In genomic region chr3:126300761-126301481, GRCh38 we compare ENCODE assay signal across 10 cellular contexts. TPM values are rescaled to one million over a fixed set of nuclear protein-coding genes. Genes with fewer than 3 reads are reported as not detected.
A peak's percentile ranks its signal among the peaks of the same experiment; 100 is the strongest.
DNase-seq lines count a peak whose midpoint lies in the region; ATAC-seq and TF ChIP-seq lines count a peak whose summit lies in the region.
"Had no signal": no experiment of that assay in that cellular context is flagged by ENCODE, and none has a peak within 500 bp of the region (broad histone marks: within the 10 kb centered on the region; RNA-seq: fewer than 3 reads in every experiment).

No MANE protein-coding gene starts in this region.

- TF ChIP-seq POLR2A in gastroesophageal sphincter (IDR thresholded peaks at IDR 0.05) = no peak

- ATAC-seq in gastroesophageal sphincter = peak; percentile 87
- ATAC-seq in HG03469 (IDR thresholded peaks at IDR 0.05; ENCODE audit: unreplicated experiment) = no peak

- no peaks in the 10 kb centered on the region for H3K9me2 ChIP-seq in hepatocyte (replicated peaks; ENCODE audit: insufficient read depth)
- no peaks in the 10 kb centered on the region for H3K9me2 ChIP-seq in GM23248 (ENCODE audit: insufficient read depth)

- H3K4me3 Mint-ChIP-seq in activated CD4-positive, alpha-beta T cell treated with anti-CD3 and anti-CD28 coated beads, Interleukin-2, amount 10 ng/mL, durations not matched to agents 24 days and 14 days = no peak overlapping the region

- peaks cover 3% of the 10 kb centered on the region for H3K9me3 Mint-ChIP-seq in activated CD4-positive, alpha-beta T cell treated with anti-CD3 and anti-CD28 coated beads, Interleukin-2, amount 10 ng/mL, durations not matched to agents 24 days and 14 days

- peaks cover 0 to 20% (median 0%) of the 10 kb centered on the region in 3 donors for H3K4me1 ChIP-seq in gastroesophageal sphincter
- no peaks in the 10 kb centered on the region for H3K4me1 ChIP-seq in hepatocyte (ENCODE audit: insufficient read depth)
- H3K4me1 ChIP-seq in GM23248 (ENCODE audit: insufficient read depth) = peaks cover 12% of the 10 kb centered on the region

- H3K27ac Mint-ChIP-seq in activated CD4-positive, alpha-beta T cell treated with anti-CD3 and anti-CD28 coated beads, Interleukin-2, amount 10 ng/mL, durations not matched to agents 24 days and 14 days = no peak overlapping the region

- no peaks in the 10 kb centered on the region for H3K4me1 Mint-ChIP-seq in activated CD4-positive, alpha-beta T cell treated with anti-CD3 and anti-CD28 coated beads, Interleukin-2, amount 10 ng/mL, durations not matched to agents 24 days and 14 days

- TF ChIP-seq EP300 in gastroesophageal sphincter (IDR thresholded peaks at IDR 0.05) = no peak

- in situ Hi-C loops in GM23248 (cut with MboI) = no loop called here

- H2AFZ ChIP-seq in hepatocyte = no peak overlapping the region
- H2AFZ ChIP-seq in GM23248 = no peak overlapping the region

- 62 to 72% methylated on average over 4 to 11 of the region's 15 CpGs for WGBS in gastroesophageal sphincter (ENCODE audit: low coverage in 1 of 2), 2 donors
- WGBS in hepatocyte (ENCODE audit: low lambda C conversion rate, missing lambda C conversion rate) = 83% methylated on average over 15 of the region's 15 CpGs
- 61 to 66% methylated on average over 15 of the region's 15 CpGs for WGBS in GM23248 (ENCODE audit: low coverage in 1 of 2, low lambda C conversion rate in 2 of 2, missing lambda C conversion rate in 2 of 2), 2 experiments

- H3K9me3 ChIP-seq in gastroesophageal sphincter (peaks cover 0 to 4% (median 0%) of the 10 kb centered on the region in 3 donors), hepatocyte (ENCODE audit: low read depth) (no peaks in the 10 kb centered on the region), GM23248 (ENCODE audit: low read depth) (no peaks in the 10 kb centered on the region)

- H3K36me3 Mint-ChIP-seq in activated CD4-positive, alpha-beta T cell treated with anti-CD3 and anti-CD28 coated beads, Interleukin-2, amount 10 ng/mL, durations not matched to agents 24 days and 14 days (ENCODE audit: low read depth) = no peaks in the 10 kb centered on the region

- H4K20me1 ChIP-seq in hepatocyte (ENCODE audit: insufficient read depth, poor library complexity, severe bottlenecking) (no peaks in the 10 kb centered on the region), GM23248 (ENCODE audit: insufficient read depth) (no peaks in the 10 kb centered on the region)

- H3F3A ChIP-seq in GM23248 (ENCODE audit: insufficient read depth) = 0 out of 2 replicates have a peak, but pooled peaks cover 4% of the 10 kb centered on the region

- DNase-seq in activated CD4-positive, alpha-beta T cell treated with anti-CD3 and anti-CD28 coated beads, Interleukin-2, amount 10 ng/mL, durations not matched to agents 24 days and 14 days = peak; percentile 36
- no peak for DNase-seq in activated CD4-positive, alpha-beta T cell treated with anti-CD3 and anti-CD28 coated beads, Interleukin-2, amount 50 U/mL, for 4 hours
- peak; percentile 28 for DNase-seq in medulla oblongata (ENCODE audit: extremely low spot score)
- no peak for DNase-seq in hepatocyte (ENCODE audit: low spot score)
- no peak for DNase-seq in GM23248
- no peak for DNase-seq in COR-L47 (lab: John Stamatoyannopoulos, UW)
- DNase-seq: NCI-H1930 had no signal

- no peaks in the 10 kb centered on the region for H3K27me3 Mint-ChIP-seq in activated CD4-positive, alpha-beta T cell treated with anti-CD3 and anti-CD28 coated beads, Interleukin-2, amount 10 ng/mL, durations not matched to agents 24 days and 14 days

- intact Hi-C loops in activated CD4-positive, alpha-beta T cell treated with anti-CD3 and anti-CD28 coated beads, Interleukin-2, amount 10 ng/mL, durations not matched to agents 24 days and 14 days (cut with micrococcal nuclease) = no loop called here

- H3K27ac ChIP-seq in gastroesophageal sphincter (peak overlapping the region; percentile 12 to 78 (median 55)), hepatocyte (no peak overlapping the region), GM23248 (no peak overlapping the region)
- H3K27ac ChIP-seq: KMS-11 had no signal

- H3K9ac ChIP-seq in GM23248 = no peak overlapping the region
- H3K9ac ChIP-seq: KMS-11 had no signal

- H3K4me3 ChIP-seq in gastroesophageal sphincter = no peak overlapping the region
- H3K4me3 ChIP-seq in hepatocyte = no peak overlapping the region
- H3K4me3 ChIP-seq in GM23248 = no peak overlapping the region

- TF ChIP-seq CTCF in gastroesophageal sphincter (IDR thresholded peaks at IDR 0.05) (no peak), hepatocyte (IDR thresholded peaks at IDR 0.05; ENCODE audit: poor library complexity) (no peak)

- H3K36me3 ChIP-seq in gastroesophageal sphincter (no peaks in the 10 kb centered on the region), hepatocyte (replicated peaks; ENCODE audit: insufficient read depth, low read depth) (no peaks in the 10 kb centered on the region), GM23248 (ENCODE audit: low read depth) (no peaks in the 10 kb centered on the region)

- H3K4me2 ChIP-seq in hepatocyte = no peak overlapping the region
- no peak overlapping the region for H3K4me2 ChIP-seq in GM23248 (ENCODE audit: unreplicated experiment)
- H3K4me2 ChIP-seq: KMS-11 had no signal

- no peaks in the 10 kb centered on the region for H3K27me3 ChIP-seq in gastroesophageal sphincter
- no peaks in the 10 kb centered on the region for H3K27me3 ChIP-seq in hepatocyte
- no peaks in the 10 kb centered on the region for H3K27me3 ChIP-seq in GM23248 (replicated peaks; ENCODE audit: insufficient read depth)

- H3K79me2 ChIP-seq in hepatocyte (no peaks in the 10 kb centered on the region), GM23248 (ENCODE audit: insufficient read depth) (no peaks in the 10 kb centered on the region)

RNA-seq across cellular contexts. Expression of gene KLF15, which starts 56.3 kb away (rescaled TPM):
- total RNA-seq in activated CD4-positive, alpha-beta T cell treated with anti-CD3 and anti-CD28 coated beads, Interleukin-2, amount 10 ng/mL, durations not matched to agents 24 days and 14 days = 0.19 and 0.28 TPM in 2 replicates
- total RNA-seq in gastroesophageal sphincter (100 to 1,000 TPM in 1 of 4 donors, 10 to 100 TPM in 3; 69.5 to 110 (median 94.0) TPM), hepatocyte (16.7 and 19.9 TPM in 2 replicates)
- polyA plus RNA-seq in hepatocyte (1.8 TPM in 2 replicates), GM23248 (2016; fragmentation: Nextera tagmentation; extraction: Ambion mirVana) (0.14 TPM in 1 of 2 replicates, not detected in the other)
- total RNA-seq in GM23248 (2014; rRNA removed; shearing (Covaris generic)) = 0.13 and 0.54 TPM in 2 replicates

Comparison
In these comparisons a context has a peak if more than half of its experiments do, and no peak if none do; other contexts are left out.
1. DNase-seq: peak in activated CD4-positive, alpha-beta T cell treated with anti-CD3 and anti-CD28 coated beads, Interleukin-2, amount 10 ng/mL, durations not matched to agents 24 days and 14 days (single experiment) and medulla oblongata (single experiment); none in activated CD4-positive, alpha-beta T cell treated with anti-CD3 and anti-CD28 coated beads, Interleukin-2, amount 50 U/mL, for 4 hours (0 of 2), hepatocyte (single experiment), GM23248 (single experiment) and COR-L47 (single experiment).
2. H3K27ac ChIP-seq: peak in gastroesophageal sphincter (4 of 4); none in hepatocyte (single experiment) and GM23248 (single experiment).
3. RNA of gene KLF15, which starts 56.3 kb away (total RNA-seq): 69.5 to 110 TPM in gastroesophageal sphincter and 16.7 to 19.9 TPM in hepatocyte; 0.13 to 0.54 TPM in GM23248 and 0.19 to 0.28 TPM in activated CD4-positive, alpha-beta T cell treated with anti-CD3 and anti-CD28 coated beads, Interleukin-2, amount 10 ng/mL, durations not matched to agents 24 days and 14 days; every median in the first group is over 10 times any median in the second.